ENCODE assay signal across 21 cellular contexts in genomic region chr6:53731906-53732636, GRCh38.
DNase-seq lines count a peak whose midpoint lies in the region; ATAC-seq lines count a peak whose summit lies in the region.
"Had no signal": no experiment of that assay in that cellular context is flagged by ENCODE, and none has a peak within 500 bp of the region (broad histone marks: within the 10 kb centered on the region; RNA-seq: fewer than 3 reads in every experiment).

No MANE protein-coding gene starts in this region.

- H2AK5ac ChIP-seq in trophoblast cell (ENCODE audit: low read length), result no peak overlapping the region

- no peak overlapping the region for H2BK120ac ChIP-seq in trophoblast cell (ENCODE audit: insufficient read depth, low read length, poor library complexity)

- peak overlapping the region; percentile 61 for H4K8ac ChIP-seq in trophoblast cell (ENCODE audit: low read depth, low read length)

- H3K9me3 Mint-ChIP-seq in activated CD4-positive, alpha-beta T cell treated with anti-CD3 and anti-CD28 coated beads, Interleukin-2, amount 10 ng/mL, durations not matched to agents 24 days and 14 days, result peaks cover 5% of the 10 kb centered on the region
- H3K9me3 Mint-ChIP-seq: CD14-positive monocyte had no signal

- intact Hi-C loops in activated CD4-positive, alpha-beta T cell treated with anti-CD3 and anti-CD28 coated beads, Interleukin-2, amount 10 ng/mL, durations not matched to agents 24 days and 14 days (cut with micrococcal nuclease), result loop anchor here (2.0 kb wide), 1 partner anchor 207 kb away; no protein-coding TSS in a partner anchor

- no peak overlapping the region for H3K9ac ChIP-seq in trophoblast cell (ENCODE audit: low read length)

- H3K4ac ChIP-seq in trophoblast cell (ENCODE audit: low read depth, low read length), result no peak overlapping the region

- H3K4me1 Mint-ChIP-seq in activated CD4-positive, alpha-beta T cell treated with anti-CD3 and anti-CD28 coated beads, Interleukin-2, amount 10 ng/mL, durations not matched to agents 24 days and 14 days, result peaks cover 42% of the 10 kb centered on the region

- H4K12ac ChIP-seq in trophoblast cell (ENCODE audit: low read depth, low read length), result no peak overlapping the region

- H3K27me3 Mint-ChIP-seq in activated CD4-positive, alpha-beta T cell treated with anti-CD3 and anti-CD28 coated beads, Interleukin-2, amount 10 ng/mL, durations not matched to agents 24 days and 14 days, result peaks cover 3% of the 10 kb centered on the region

- no peak overlapping the region for H3K4me3 ChIP-seq in trophoblast cell (ENCODE audit: low read depth, low read length)
- H3K4me3 ChIP-seq: A549, heart right ventricle, upper lobe of left lung had no signal

- H3K4me3 Mint-ChIP-seq in activated CD4-positive, alpha-beta T cell treated with anti-CD3 and anti-CD28 coated beads, Interleukin-2, amount 10 ng/mL, durations not matched to agents 24 days and 14 days, result peak overlapping the region; percentile 34
- H3K4me3 Mint-ChIP-seq: CD14-positive monocyte had no signal

- H4K91ac ChIP-seq in trophoblast cell (ENCODE audit: low read depth, low read length), result no peak overlapping the region

- H3K79me2 ChIP-seq in trophoblast cell (ENCODE audit: control insufficient read depth, insufficient read depth, low read length, poor library complexity), result no peaks in the 10 kb centered on the region

- H3K4me2 ChIP-seq in trophoblast cell (ENCODE audit: low read length), result no peak overlapping the region
- H3K4me2 ChIP-seq: A549 had no signal

- ATAC-seq in HG03457 (IDR thresholded peaks at IDR 0.05; ENCODE audit: unreplicated experiment), result no peak
- ATAC-seq in HG02973 (IDR thresholded peaks at IDR 0.05; ENCODE audit: unreplicated experiment), result no peak
- ATAC-seq: A549; activated CD4-positive, CD25-positive, alpha-beta regulatory T cell treated with anti-CD3 and anti-CD28 coated beads, Interleukin-2, amount 50 U/mL, for 24 hours; heart right ventricle; stimulated activated naive CD8-positive, alpha-beta T cell treated with anti-CD3 and anti-CD28 coated beads, Interleukin-15, Interleukin-2, amounts not matched to agents 100 U/mL and 50 U/mL, for 24 hours had no signal

- H3K27me3 ChIP-seq in trophoblast cell (ENCODE audit: insufficient read depth, low read length), result no peaks in the 10 kb centered on the region
- H3K27me3 ChIP-seq: heart right ventricle, upper lobe of left lung had no signal

- H3K27ac ChIP-seq in caudate nucleus (ENCODE audit: low read depth, low read length), result peak overlapping the region; percentile 64
- peak overlapping the region; percentile 78 for H3K27ac ChIP-seq in trophoblast cell (ENCODE audit: low read depth, low read length)
- H3K27ac ChIP-seq: heart right ventricle, upper lobe of left lung had no signal

- H3K79me1 ChIP-seq in trophoblast cell (ENCODE audit: low read length), result peaks cover 16% of the 10 kb centered on the region

- H2BK12ac ChIP-seq in trophoblast cell (ENCODE audit: low read length), result peak overlapping the region; percentile 79

- peak overlapping the region; percentile 66 for H2BK5ac ChIP-seq in trophoblast cell (ENCODE audit: low read depth, low read length, poor library complexity)

- H3K14ac ChIP-seq in trophoblast cell (ENCODE audit: low read length), result peak overlapping the region; percentile 44

- H3K18ac ChIP-seq in trophoblast cell (ENCODE audit: low read length), result no peak overlapping the region

- H3K23ac ChIP-seq in trophoblast cell (ENCODE audit: low read length), result no peak overlapping the region

- DNase-seq in activated CD4-positive, alpha-beta T cell treated with anti-CD3 and anti-CD28 coated beads, Interleukin-2, amount 10 ng/mL, durations not matched to agents 24 days and 14 days, result no peak
- no peak for DNase-seq in activated CD4-positive, alpha-beta T cell treated with anti-CD3 and anti-CD28 coated beads, Interleukin-2, amount 50 U/mL, for 4 hours
- DNase-seq in M059J (ENCODE audit: low read depth), result peak; percentile 41
- no peak for DNase-seq in caudate nucleus (lab: John Stamatoyannopoulos, UW)
- DNase-seq in trophoblast cell, result peak in 1 of 2 donors; percentile 48
- no peak for DNase-seq in SHP77 treated with DMSO at 0.1 percent for 48 hours (lab: John Stamatoyannopoulos, UW)
- DNase-seq: activated effector memory CD4-positive, alpha-beta T cell treated with anti-CD3 and anti-CD28 coated beads, Interleukin-2, amount 50 U/mL, for 16 hours; anterior cingulate cortex; cerebellar nuclear complex; heart right ventricle; midbrain; NCI-H2029 treated with DMSO at 0.1 percent for 48 hours; right cardiac atrium; SIG-M5; stimulated activated naive CD8-positive, alpha-beta T cell treated with anti-CD3 and anti-CD28 coated beads, Interleukin-15, Interleukin-2, amounts not matched to agents 100 U/mL and 50 U/mL, for 24 hours; upper lobe of left lung had no signal

- no peaks in the 10 kb centered on the region for H3K36me3 Mint-ChIP-seq in activated CD4-positive, alpha-beta T cell treated with anti-CD3 and anti-CD28 coated beads, Interleukin-2, amount 10 ng/mL, durations not matched to agents 24 days and 14 days (ENCODE audit: low read depth)
- H3K36me3 Mint-ChIP-seq: CD14-positive monocyte had no signal

- no peaks in the 10 kb centered on the region for H3K9me3 ChIP-seq in trophoblast cell (ENCODE audit: insufficient read depth, low read depth, low read length)
- H3K9me3 ChIP-seq: A549, heart right ventricle, upper lobe of left lung had no signal

- no peaks in the 10 kb centered on the region for H3K36me3 ChIP-seq in trophoblast cell (ENCODE audit: control insufficient read depth in 1 of 2, insufficient read depth in 2 of 2, low read length in 2 of 2)
- H3K36me3 ChIP-seq: heart right ventricle, upper lobe of left lung had no signal

- no CpG with 5 or more reads among the region's 5 CpGs for WGBS in trophoblast cell (ENCODE audit: extremely low coverage, insufficient coverage, insufficient read length)

- peaks cover 10 to 26% of the 10 kb centered on the region in 2 experiments for H3K4me1 ChIP-seq in trophoblast cell (ENCODE audit: control insufficient read depth in 1 of 2, insufficient read depth in 2 of 2, low read length in 2 of 2)

- H2AFZ ChIP-seq in trophoblast cell (ENCODE audit: insufficient read depth, low read length, poor library complexity), result no peak overlapping the region

- no peak overlapping the region for H3K27ac Mint-ChIP-seq in activated CD4-positive, alpha-beta T cell treated with anti-CD3 and anti-CD28 coated beads, Interleukin-2, amount 10 ng/mL, durations not matched to agents 24 days and 14 days
- H3K27ac Mint-ChIP-seq: CD14-positive monocyte had no signal
